ENCODE assay signal across 11 cellular contexts in the genomic region with DNA sequence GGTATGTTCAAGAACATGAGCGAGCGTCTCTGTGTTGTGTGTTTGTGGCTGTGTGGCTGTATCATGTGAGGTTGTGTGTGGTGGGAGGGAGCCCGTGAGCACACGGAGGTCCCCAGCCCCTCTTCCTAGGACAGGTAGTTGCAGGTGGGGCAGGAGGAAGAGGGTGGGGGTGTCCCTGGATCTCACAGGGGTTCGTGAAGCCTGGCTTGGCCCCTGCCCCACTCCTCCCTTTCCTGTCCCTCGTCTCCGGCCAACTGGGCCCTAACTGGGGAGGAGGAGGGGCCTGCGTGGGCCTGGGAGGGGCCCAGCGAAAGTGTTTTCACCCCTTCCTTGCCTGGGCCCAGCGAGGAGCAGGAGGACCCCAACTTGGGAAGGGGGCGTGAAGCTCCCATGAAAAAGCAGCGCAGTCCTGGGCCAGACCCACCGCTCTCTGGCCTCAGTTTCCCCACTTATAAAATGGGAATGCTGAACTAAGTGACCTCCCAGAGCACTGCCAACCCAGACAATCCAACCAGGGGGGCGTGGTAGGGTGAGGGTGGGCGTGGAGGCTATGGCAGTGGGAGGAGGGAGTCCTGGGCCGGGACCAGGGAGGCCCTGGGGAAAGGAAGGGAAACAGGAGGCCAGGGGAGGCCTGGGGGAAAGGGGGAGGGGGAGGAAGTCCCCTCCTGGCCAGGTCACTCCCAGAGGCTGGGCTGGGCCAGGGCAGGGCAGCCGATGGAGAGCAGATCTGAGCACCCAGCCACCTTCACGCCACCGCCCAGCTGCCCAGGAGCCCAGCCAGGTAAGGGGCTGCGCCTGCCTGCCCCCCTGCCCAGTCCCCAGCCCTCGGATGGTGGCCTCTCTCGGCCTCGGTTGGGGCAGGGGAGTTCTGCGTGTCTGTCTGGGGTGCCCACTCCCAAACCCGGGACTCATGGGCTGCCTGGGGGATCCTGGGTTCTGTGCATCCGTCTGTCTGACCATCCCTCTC. TPM values are rescaled to one million over a fixed set of nuclear protein-coding genes. Genes with fewer than 3 reads are reported as not detected.
DNase-seq lines count a peak whose midpoint lies in the region; ATAC-seq and TF ChIP-seq lines count a peak whose summit lies in the region.
"Had no signal": no experiment of that assay in that cellular context is flagged by ENCODE, and none has a peak within 500 bp of the region (broad histone marks: within the 10 kb centered on the region; RNA-seq: fewer than 3 reads in every experiment).

A gene (plus strand): TSS at position 683 of the 967 bp plus-strand sequence. CDS start 473 bp downstream, outside the sequence.

- H3K27ac Mint-ChIP-seq in activated naive CD4-positive, alpha-beta T cell treated with anti-CD3 and anti-CD28 coated beads, Interleukin-2, amount 10 ng/mL, durations not matched to agents 7 days and 5 days: peak within 1 kb of the TSS; percentile 76
- H3K27ac Mint-ChIP-seq in activated naive CD4-positive, alpha-beta T cell treated with anti-CD3 and anti-CD28 coated beads for 36 hours: no peak within 1 kb of the TSS
- H3K27ac Mint-ChIP-seq in T-helper 2 cell treated with Interferon-gamma antibody and Interleukin-4, amounts not matched to agents 5 μg/mL and 100 μg/mL, for 36 hours: peak within 1 kb of the TSS; percentile 74

- H3K4me1 ChIP-seq in right cardiac atrium (ENCODE audit: control insufficient read depth, insufficient read depth, low read length): no peaks in the 10 kb centered on the region
- H3K4me1 ChIP-seq in stomach: peaks cover 0 to 28% (median 9%) of the 10 kb centered on the region in 4 donors

- H3K27ac ChIP-seq in right cardiac atrium (ENCODE audit: low read length) (peak within 1 kb of the TSS; percentile 53), stomach (peak within 1 kb of the TSS in 3 of 5 donors; percentile 8 to 39 (median 22))
- H3K27ac ChIP-seq: SK-N-MC had no signal

- H3K4me3 ChIP-seq in right cardiac atrium (ENCODE audit: low read length) (peak within 1 kb of the TSS; percentile 24), stomach (peak within 1 kb of the TSS in 1 of 4 donors; percentile 22)
- H3K4me3 ChIP-seq: SK-N-MC had no signal

- peak within 1 kb of the TSS; percentile 13 for H3K4me3 Mint-ChIP-seq in activated naive CD4-positive, alpha-beta T cell treated with anti-CD3 and anti-CD28 coated beads, Interleukin-2, amount 10 ng/mL, durations not matched to agents 7 days and 5 days
- no peak within 1 kb of the TSS for H3K4me3 Mint-ChIP-seq in activated naive CD4-positive, alpha-beta T cell treated with anti-CD3 and anti-CD28 coated beads for 36 hours
- peak within 1 kb of the TSS; percentile 24 for H3K4me3 Mint-ChIP-seq in T-helper 2 cell treated with Interferon-gamma antibody and Interleukin-4, amounts not matched to agents 5 μg/mL and 100 μg/mL, for 36 hours

- no peak for TF ChIP-seq POLR2A in stomach (IDR thresholded peaks at IDR 0.05)

- H3K27me3 ChIP-seq in right cardiac atrium (ENCODE audit: control insufficient read depth, insufficient read depth): no peaks in the 10 kb centered on the region
- peaks cover 0 to 32% (median 0%) of the 10 kb centered on the region in 3 donors for H3K27me3 ChIP-seq in stomach

- H3K9me3 ChIP-seq in right cardiac atrium (ENCODE audit: control insufficient read depth, low read length) (no peaks in the 10 kb centered on the region), stomach (peaks cover 0 to 1% (median 0%) of the 10 kb centered on the region in 4 donors)

- peaks cover 4% of the 10 kb centered on the region for H3K27me3 Mint-ChIP-seq in activated naive CD4-positive, alpha-beta T cell treated with anti-CD3 and anti-CD28 coated beads, Interleukin-2, amount 10 ng/mL, durations not matched to agents 7 days and 5 days
- no peaks in the 10 kb centered on the region for H3K27me3 Mint-ChIP-seq in activated naive CD4-positive, alpha-beta T cell treated with anti-CD3 and anti-CD28 coated beads for 36 hours (ENCODE audit: low read depth)
- H3K27me3 Mint-ChIP-seq in T-helper 2 cell treated with Interferon-gamma antibody and Interleukin-4, amounts not matched to agents 5 μg/mL and 100 μg/mL, for 36 hours (ENCODE audit: low read depth): no peaks in the 10 kb centered on the region

- 39% methylated on average over 26 of the region's 26 CpGs for WGBS in right cardiac atrium
- WGBS in stomach, 5 donors: 22 to 50% (median 38%) methylated on average over 10 to 26 of the region's 26 CpGs

- peak; percentile 61 to 65 for ATAC-seq in right cardiac atrium

- H3K36me3 ChIP-seq in stomach: no peaks in the 10 kb centered on the region

- H3K4me1 Mint-ChIP-seq in activated naive CD4-positive, alpha-beta T cell treated with anti-CD3 and anti-CD28 coated beads, Interleukin-2, amount 10 ng/mL, durations not matched to agents 7 days and 5 days: peaks cover 32% of the 10 kb centered on the region
- H3K4me1 Mint-ChIP-seq in activated naive CD4-positive, alpha-beta T cell treated with anti-CD3 and anti-CD28 coated beads for 36 hours (ENCODE audit: low read depth): peaks cover 28% of the 10 kb centered on the region
- H3K4me1 Mint-ChIP-seq in T-helper 2 cell treated with Interferon-gamma antibody and Interleukin-4, amounts not matched to agents 5 μg/mL and 100 μg/mL, for 36 hours (ENCODE audit: low read depth): peaks cover 24% of the 10 kb centered on the region

- CTCF ChIA-PET in activated naive CD4-positive, alpha-beta T cell treated with anti-CD3 and anti-CD28 coated beads, Interleukin-2, amount 10 ng/mL, durations not matched to agents 7 days and 5 days (lab: Charles Lee): no interaction called here
- CTCF ChIA-PET in activated naive CD4-positive, alpha-beta T cell treated with anti-CD3 and anti-CD28 coated beads for 36 hours (lab: Charles Lee): no interaction called here

- no peak for TF ChIP-seq CTCF in stomach (IDR thresholded peaks at IDR 0.05)

- H3K36me3 Mint-ChIP-seq in activated naive CD4-positive, alpha-beta T cell treated with anti-CD3 and anti-CD28 coated beads, Interleukin-2, amount 10 ng/mL, durations not matched to agents 7 days and 5 days: peaks cover 5% of the 10 kb centered on the region
- no peaks in the 10 kb centered on the region for H3K36me3 Mint-ChIP-seq in activated naive CD4-positive, alpha-beta T cell treated with anti-CD3 and anti-CD28 coated beads for 36 hours (ENCODE audit: low read depth)
- H3K36me3 Mint-ChIP-seq in T-helper 2 cell treated with Interferon-gamma antibody and Interleukin-4, amounts not matched to agents 5 μg/mL and 100 μg/mL, for 36 hours (ENCODE audit: low read depth): peaks cover 3% of the 10 kb centered on the region

- TF ChIP-seq EP300 in stomach (IDR thresholded peaks at IDR 0.05): no peak

- peak; percentile 36 for DNase-seq in activated naive CD4-positive, alpha-beta T cell treated with anti-CD3 and anti-CD28 coated beads, Interleukin-2, amount 10 ng/mL, durations not matched to agents 7 days and 5 days
- DNase-seq in activated naive CD4-positive, alpha-beta T cell treated with anti-CD3 and anti-CD28 coated beads for 36 hours: no peak
- no peak for DNase-seq in T-helper 2 cell treated with Interferon-gamma antibody and Interleukin-4, amounts not matched to agents 5 μg/mL and 100 μg/mL, for 36 hours (ENCODE audit: low spot score)
- peak; percentile 46 to 81 (median 73) for DNase-seq in right cardiac atrium
- no peak for DNase-seq in stomach
- DNase-seq in NCI-H510A (lab: John Stamatoyannopoulos, UW): no peak
- DNase-seq in head of caudate nucleus: no peak
- DNase-seq in KG1 (lab: John Stamatoyannopoulos, UW): no peak

- H3K9me3 Mint-ChIP-seq in activated naive CD4-positive, alpha-beta T cell treated with anti-CD3 and anti-CD28 coated beads, Interleukin-2, amount 10 ng/mL, durations not matched to agents 7 days and 5 days: no peaks in the 10 kb centered on the region
- no peaks in the 10 kb centered on the region for H3K9me3 Mint-ChIP-seq in activated naive CD4-positive, alpha-beta T cell treated with anti-CD3 and anti-CD28 coated beads for 36 hours
- no peaks in the 10 kb centered on the region for H3K9me3 Mint-ChIP-seq in T-helper 2 cell treated with Interferon-gamma antibody and Interleukin-4, amounts not matched to agents 5 μg/mL and 100 μg/mL, for 36 hours

- intact Hi-C loops in activated naive CD4-positive, alpha-beta T cell treated with anti-CD3 and anti-CD28 coated beads for 36 hours (cut with micrococcal nuclease): no loop called here
- intact Hi-C loops in right cardiac atrium (cut with DNase I): loop anchor here in 1 of 4 donors (10.0 kb wide), 1 partner anchor 99 kb away; no protein-coding TSS in a partner anchor
- intact Hi-C loops in stomach (cut with DNase I; ENCODE audit: low total_unique reads): no loop called here
- intact Hi-C loops in head of caudate nucleus (cut with DNase I): no loop called here

RNA-seq across cellular contexts. Expression of the gene that starts here (rescaled TPM):
- total RNA-seq in activated naive CD4-positive, alpha-beta T cell treated with anti-CD3 and anti-CD28 coated beads for 36 hours: not detected
- total RNA-seq in right cardiac atrium (1 to 10 TPM; 1.6 to 3.7 (median 2.5) TPM), stomach (under 1 TPM in 1 of 5 donors, not detected in 4; 0.37 TPM)
- polyA plus RNA-seq in right cardiac atrium (4.1 TPM), stomach (1 to 10 TPM in 2 of 3 donors, under 1 TPM in 1; 0.19 to 1.4 (median 1.1) TPM)
- total RNA-seq: cerebellum, fibroblast of villous mesenchyme had no signal

Comparison
In these comparisons a context has a peak if more than half of its experiments do, and no peak if none do; other contexts are left out.
1. DNase-seq: peak in activated naive CD4-positive, alpha-beta T cell treated with anti-CD3 and anti-CD28 coated beads, Interleukin-2, amount 10 ng/mL, durations not matched to agents 7 days and 5 days (single experiment) and right cardiac atrium (3 of 3); none in activated naive CD4-positive, alpha-beta T cell treated with anti-CD3 and anti-CD28 coated beads for 36 hours (single experiment), T-helper 2 cell treated with Interferon-gamma antibody and Interleukin-4, amounts not matched to agents 5 μg/mL and 100 μg/mL, for 36 hours (single experiment), stomach (single experiment), NCI-H510A (single experiment), head of caudate nucleus (0 of 42) and KG1 (single experiment).